In the genomic region with DNA sequence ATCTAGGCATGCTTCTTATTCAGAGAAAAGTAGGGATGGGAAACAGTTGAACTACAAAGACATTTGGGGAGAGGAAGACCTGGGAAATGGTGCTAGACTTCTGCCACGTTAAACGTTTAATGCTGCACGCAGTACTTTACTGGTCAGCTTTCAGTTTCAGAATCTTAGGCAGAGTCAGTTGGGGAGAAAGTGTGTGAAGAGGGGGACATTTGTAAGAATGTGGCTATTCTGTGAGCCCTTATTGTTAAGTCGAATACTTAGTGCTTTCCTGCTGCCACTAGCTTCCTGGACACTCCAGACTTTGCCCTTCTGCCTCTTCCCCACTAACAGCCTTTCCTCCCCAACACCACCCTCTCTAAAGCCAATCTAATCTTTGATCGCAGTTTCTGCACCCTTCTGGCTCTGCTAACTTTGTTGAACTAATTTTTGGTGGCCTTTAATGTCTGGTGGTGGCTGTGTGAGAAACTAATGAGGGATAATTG, we compare ENCODE assay signal across 1 cellular context.
TF ChIP-seq lines count a peak whose summit lies in the region.

No MANE protein-coding gene starts in this region.

TF ChIP-seq in HepG2, 621 proteins besides CTCF, POLR2A, EP300 and RAD21 (continued from another document):
- TF ChIP-seq ZNF558 (CRISPR knock-in tag; IDR thresholded peaks at IDR 0.05; ENCODE audit: borderline replicate concordance) = no peak
- TF ChIP-seq ZNF274 (CRISPR knock-in tag; IDR thresholded peaks at IDR 0.05) = no peak
- TF ChIP-seq, protein P1, sequence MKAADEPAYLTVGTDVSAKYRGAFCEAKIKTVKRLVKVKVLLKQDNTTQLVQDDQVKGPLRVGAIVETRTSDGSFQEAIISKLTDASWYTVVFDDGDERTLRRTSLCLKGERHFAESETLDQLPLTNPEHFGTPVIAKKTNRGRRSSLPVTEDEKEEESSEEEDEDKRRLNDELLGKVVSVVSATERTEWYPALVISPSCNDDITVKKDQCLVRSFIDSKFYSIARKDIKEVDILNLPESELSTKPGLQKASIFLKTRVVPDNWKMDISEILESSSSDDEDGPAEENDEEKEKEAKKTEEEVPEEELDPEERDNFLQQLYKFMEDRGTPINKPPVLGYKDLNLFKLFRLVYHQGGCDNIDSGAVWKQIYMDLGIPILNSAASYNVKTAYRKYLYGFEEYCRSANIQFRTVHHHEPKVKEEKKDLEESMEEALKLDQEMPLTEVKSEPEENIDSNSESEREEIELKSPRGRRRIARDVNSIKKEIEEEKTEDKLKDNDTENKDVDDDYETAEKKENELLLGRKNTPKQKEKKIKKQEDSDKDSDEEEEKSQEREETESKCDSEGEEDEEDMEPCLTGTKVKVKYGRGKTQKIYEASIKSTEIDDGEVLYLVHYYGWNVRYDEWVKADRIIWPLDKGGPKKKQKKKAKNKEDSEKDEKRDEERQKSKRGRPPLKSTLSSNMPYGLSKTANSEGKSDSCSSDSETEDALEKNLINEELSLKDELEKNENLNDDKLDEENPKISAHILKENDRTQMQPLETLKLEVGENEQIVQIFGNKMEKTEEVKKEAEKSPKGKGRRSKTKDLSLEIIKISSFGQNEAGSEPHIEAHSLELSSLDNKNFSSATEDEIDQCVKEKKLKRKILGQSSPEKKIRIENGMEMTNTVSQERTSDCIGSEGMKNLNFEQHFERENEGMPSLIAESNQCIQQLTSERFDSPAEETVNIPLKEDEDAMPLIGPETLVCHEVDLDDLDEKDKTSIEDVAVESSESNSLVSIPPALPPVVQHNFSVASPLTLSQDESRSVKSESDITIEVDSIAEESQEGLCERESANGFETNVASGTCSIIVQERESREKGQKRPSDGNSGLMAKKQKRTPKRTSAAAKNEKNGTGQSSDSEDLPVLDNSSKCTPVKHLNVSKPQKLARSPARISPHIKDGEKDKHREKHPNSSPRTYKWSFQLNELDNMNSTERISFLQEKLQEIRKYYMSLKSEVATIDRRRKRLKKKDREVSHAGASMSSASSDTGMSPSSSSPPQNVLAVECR (CRISPR knock-in tag; IDR thresholded peaks at IDR 0.05; ENCODE audit: borderline replicate concordance) = peak; percentile 23; the same call in 1 of the 2 replicates
- 0 out of 2 replicates have a peak, but pooled peaks have one; percentile 15 for TF ChIP-seq KAT8 (CRISPR knock-in tag; IDR thresholded peaks at IDR 0.05)
- 0 out of 2 replicates have a peak, but pooled peaks have one; percentile 33 for TF ChIP-seq ZNF605 (CRISPR knock-in tag; IDR thresholded peaks at IDR 0.05)
- 0 out of 2 replicates have a peak, but pooled peaks have one; percentile 15 for TF ChIP-seq ZNF331 (CRISPR knock-in tag; IDR thresholded peaks at IDR 0.05)
- TF ChIP-seq CREM (IDR thresholded peaks at IDR 0.05) = 0 out of 2 replicates have a peak, but pooled peaks have one; percentile 13
- no peak for TF ChIP-seq CREM (CRISPR knock-in tag; IDR thresholded peaks at IDR 0.05)
- TF ChIP-seq TBX2 (CRISPR knock-in tag; IDR thresholded peaks at IDR 0.05; ENCODE audit: borderline replicate concordance) = peak; percentile 73; the same call in 1 of the 2 replicates
- TF ChIP-seq ASH2L (IDR thresholded peaks at IDR 0.05; ENCODE audit: insufficient read length, low read depth, low read length) = peak; percentile 23
- TF ChIP-seq, protein P2, sequence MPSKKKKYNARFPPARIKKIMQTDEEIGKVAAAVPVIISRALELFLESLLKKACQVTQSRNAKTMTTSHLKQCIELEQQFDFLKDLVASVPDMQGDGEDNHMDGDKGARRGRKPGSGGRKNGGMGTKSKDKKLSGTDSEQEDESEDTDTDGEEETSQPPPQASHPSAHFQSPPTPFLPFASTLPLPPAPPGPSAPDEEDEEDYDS (CRISPR knock-in tag; IDR thresholded peaks at IDR 0.05) = peak; percentile 16; the same call in 1 of the 2 replicates
- TF ChIP-seq ZNF674 (CRISPR knock-in tag; IDR thresholded peaks at IDR 0.05; ENCODE audit: low read depth) = no peak
- no peak for TF ChIP-seq HOXA7 (CRISPR knock-in tag; IDR thresholded peaks at IDR 0.05)
- TF ChIP-seq, protein P3, sequence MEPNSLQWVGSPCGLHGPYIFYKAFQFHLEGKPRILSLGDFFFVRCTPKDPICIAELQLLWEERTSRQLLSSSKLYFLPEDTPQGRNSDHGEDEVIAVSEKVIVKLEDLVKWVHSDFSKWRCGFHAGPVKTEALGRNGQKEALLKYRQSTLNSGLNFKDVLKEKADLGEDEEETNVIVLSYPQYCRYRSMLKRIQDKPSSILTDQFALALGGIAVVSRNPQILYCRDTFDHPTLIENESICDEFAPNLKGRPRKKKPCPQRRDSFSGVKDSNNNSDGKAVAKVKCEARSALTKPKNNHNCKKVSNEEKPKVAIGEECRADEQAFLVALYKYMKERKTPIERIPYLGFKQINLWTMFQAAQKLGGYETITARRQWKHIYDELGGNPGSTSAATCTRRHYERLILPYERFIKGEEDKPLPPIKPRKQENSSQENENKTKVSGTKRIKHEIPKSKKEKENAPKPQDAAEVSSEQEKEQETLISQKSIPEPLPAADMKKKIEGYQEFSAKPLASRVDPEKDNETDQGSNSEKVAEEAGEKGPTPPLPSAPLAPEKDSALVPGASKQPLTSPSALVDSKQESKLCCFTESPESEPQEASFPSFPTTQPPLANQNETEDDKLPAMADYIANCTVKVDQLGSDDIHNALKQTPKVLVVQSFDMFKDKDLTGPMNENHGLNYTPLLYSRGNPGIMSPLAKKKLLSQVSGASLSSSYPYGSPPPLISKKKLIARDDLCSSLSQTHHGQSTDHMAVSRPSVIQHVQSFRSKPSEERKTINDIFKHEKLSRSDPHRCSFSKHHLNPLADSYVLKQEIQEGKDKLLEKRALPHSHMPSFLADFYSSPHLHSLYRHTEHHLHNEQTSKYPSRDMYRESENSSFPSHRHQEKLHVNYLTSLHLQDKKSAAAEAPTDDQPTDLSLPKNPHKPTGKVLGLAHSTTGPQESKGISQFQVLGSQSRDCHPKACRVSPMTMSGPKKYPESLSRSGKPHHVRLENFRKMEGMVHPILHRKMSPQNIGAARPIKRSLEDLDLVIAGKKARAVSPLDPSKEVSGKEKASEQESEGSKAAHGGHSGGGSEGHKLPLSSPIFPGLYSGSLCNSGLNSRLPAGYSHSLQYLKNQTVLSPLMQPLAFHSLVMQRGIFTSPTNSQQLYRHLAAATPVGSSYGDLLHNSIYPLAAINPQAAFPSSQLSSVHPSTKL (CRISPR knock-in tag; IDR thresholded peaks at IDR 0.05) = peak; percentile 26; the same call in 1 of the 2 replicates
- TF ChIP-seq TSC22D2 (CRISPR knock-in tag; IDR thresholded peaks at IDR 0.05; ENCODE audit: borderline replicate concordance) = no peak
- peak; percentile 77 for TF ChIP-seq ELF3 (CRISPR knock-in tag; IDR thresholded peaks at IDR 0.05)
- TF ChIP-seq HMG20A (CRISPR knock-in tag; IDR thresholded peaks at IDR 0.05; ENCODE audit: borderline replicate concordance) = 0 out of 2 replicates have a peak, but pooled peaks have one; percentile 11
- TF ChIP-seq GATAD2A (CRISPR knock-in tag; IDR thresholded peaks at IDR 0.05) = no peak
- TF ChIP-seq ZNF44 (CRISPR knock-in tag; IDR thresholded peaks at IDR 0.05) = no peak
- TF ChIP-seq, protein P4, sequence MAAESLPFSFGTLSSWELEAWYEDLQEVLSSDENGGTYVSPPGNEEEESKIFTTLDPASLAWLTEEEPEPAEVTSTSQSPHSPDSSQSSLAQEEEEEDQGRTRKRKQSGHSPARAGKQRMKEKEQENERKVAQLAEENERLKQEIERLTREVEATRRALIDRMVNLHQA (CRISPR knock-in tag; IDR thresholded peaks at IDR 0.05) = no peak
- 0 out of 2 replicates have a peak, but pooled peaks have one; percentile 8 for TF ChIP-seq RARA (CRISPR knock-in tag; IDR thresholded peaks at IDR 0.05)
- TF ChIP-seq, protein P5, sequence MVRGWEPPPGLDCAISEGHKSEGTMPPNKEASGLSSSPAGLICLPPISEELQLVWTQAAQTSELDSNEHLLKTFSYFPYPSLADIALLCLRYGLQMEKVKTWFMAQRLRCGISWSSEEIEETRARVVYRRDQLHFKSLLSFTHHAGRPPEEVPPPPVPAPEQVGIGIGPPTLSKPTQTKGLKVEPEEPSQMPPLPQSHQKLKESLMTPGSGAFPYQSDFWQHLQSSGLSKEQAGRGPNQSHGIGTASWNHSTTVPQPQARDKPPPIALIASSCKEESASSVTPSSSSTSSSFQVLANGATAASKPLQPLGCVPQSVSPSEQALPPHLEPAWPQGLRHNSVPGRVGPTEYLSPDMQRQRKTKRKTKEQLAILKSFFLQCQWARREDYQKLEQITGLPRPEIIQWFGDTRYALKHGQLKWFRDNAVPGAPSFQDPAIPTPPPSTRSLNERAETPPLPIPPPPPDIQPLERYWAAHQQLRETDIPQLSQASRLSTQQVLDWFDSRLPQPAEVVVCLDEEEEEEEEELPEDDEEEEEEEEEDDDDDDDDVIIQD (CRISPR knock-in tag; IDR thresholded peaks at IDR 0.05; ENCODE audit: low read depth) = 0 out of 2 replicates have a peak, but pooled peaks have one; percentile 43
- no peak for TF ChIP-seq LCORL (IDR thresholded peaks at IDR 0.05)
- TF ChIP-seq LCORL (CRISPR knock-in tag; IDR thresholded peaks at IDR 0.05) = peak; percentile 20; the same call in 1 of the 2 replicates
- peak; percentile 24 for TF ChIP-seq HNRNPK (IDR thresholded peaks at IDR 0.05; ENCODE audit: low read depth, low read length, poor library complexity, severe bottlenecking)
- TF ChIP-seq, protein P6, sequence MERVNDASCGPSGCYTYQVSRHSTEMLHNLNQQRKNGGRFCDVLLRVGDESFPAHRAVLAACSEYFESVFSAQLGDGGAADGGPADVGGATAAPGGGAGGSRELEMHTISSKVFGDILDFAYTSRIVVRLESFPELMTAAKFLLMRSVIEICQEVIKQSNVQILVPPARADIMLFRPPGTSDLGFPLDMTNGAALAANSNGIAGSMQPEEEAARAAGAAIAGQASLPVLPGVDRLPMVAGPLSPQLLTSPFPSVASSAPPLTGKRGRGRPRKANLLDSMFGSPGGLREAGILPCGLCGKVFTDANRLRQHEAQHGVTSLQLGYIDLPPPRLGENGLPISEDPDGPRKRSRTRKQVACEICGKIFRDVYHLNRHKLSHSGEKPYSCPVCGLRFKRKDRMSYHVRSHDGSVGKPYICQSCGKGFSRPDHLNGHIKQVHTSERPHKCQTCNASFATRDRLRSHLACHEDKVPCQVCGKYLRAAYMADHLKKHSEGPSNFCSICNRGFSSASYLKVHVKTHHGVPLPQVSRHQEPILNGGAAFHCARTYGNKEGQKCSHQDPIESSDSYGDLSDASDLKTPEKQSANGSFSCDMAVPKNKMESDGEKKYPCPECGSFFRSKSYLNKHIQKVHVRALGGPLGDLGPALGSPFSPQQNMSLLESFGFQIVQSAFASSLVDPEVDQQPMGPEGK (CRISPR knock-in tag; IDR thresholded peaks at IDR 0.05) = peak; percentile 58
- TF ChIP-seq MIER2 (CRISPR knock-in tag; IDR thresholded peaks at IDR 0.05) = 0 out of 2 replicates have a peak, but pooled peaks have one; percentile 18
- TF ChIP-seq SOX13 (IDR thresholded peaks at IDR 0.05) = no peak
- peak in 1 of 2 experiments; percentile 13; a peak in 1 of 4 replicates for TF ChIP-seq SOX13 (CRISPR knock-in tag; conservative IDR thresholded peaks at IDR 0.05 in 1 of 2, IDR thresholded peaks at IDR 0.05 in 1 of 2)
- TF ChIP-seq MIXL1 (CRISPR knock-in tag; IDR thresholded peaks at IDR 0.05) = 0 out of 2 replicates have a peak, but pooled peaks have one; percentile 21
- TF ChIP-seq, protein P7, sequence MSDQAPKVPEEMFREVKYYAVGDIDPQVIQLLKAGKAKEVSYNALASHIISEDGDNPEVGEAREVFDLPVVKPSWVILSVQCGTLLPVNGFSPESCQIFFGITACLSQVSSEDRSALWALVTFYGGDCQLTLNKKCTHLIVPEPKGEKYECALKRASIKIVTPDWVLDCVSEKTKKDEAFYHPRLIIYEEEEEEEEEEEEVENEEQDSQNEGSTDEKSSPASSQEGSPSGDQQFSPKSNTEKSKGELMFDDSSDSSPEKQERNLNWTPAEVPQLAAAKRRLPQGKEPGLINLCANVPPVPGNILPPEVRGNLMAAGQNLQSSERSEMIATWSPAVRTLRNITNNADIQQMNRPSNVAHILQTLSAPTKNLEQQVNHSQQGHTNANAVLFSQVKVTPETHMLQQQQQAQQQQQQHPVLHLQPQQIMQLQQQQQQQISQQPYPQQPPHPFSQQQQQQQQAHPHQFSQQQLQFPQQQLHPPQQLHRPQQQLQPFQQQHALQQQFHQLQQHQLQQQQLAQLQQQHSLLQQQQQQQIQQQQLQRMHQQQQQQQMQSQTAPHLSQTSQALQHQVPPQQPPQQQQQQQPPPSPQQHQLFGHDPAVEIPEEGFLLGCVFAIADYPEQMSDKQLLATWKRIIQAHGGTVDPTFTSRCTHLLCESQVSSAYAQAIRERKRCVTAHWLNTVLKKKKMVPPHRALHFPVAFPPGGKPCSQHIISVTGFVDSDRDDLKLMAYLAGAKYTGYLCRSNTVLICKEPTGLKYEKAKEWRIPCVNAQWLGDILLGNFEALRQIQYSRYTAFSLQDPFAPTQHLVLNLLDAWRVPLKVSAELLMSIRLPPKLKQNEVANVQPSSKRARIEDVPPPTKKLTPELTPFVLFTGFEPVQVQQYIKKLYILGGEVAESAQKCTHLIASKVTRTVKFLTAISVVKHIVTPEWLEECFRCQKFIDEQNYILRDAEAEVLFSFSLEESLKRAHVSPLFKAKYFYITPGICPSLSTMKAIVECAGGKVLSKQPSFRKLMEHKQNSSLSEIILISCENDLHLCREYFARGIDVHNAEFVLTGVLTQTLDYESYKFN (CRISPR knock-in tag; conservative IDR thresholded peaks at IDR 0.05) = peak; percentile 77
TF ChIP-seq in HepG2: peak in this region for 28.
